In the genomic region with DNA sequence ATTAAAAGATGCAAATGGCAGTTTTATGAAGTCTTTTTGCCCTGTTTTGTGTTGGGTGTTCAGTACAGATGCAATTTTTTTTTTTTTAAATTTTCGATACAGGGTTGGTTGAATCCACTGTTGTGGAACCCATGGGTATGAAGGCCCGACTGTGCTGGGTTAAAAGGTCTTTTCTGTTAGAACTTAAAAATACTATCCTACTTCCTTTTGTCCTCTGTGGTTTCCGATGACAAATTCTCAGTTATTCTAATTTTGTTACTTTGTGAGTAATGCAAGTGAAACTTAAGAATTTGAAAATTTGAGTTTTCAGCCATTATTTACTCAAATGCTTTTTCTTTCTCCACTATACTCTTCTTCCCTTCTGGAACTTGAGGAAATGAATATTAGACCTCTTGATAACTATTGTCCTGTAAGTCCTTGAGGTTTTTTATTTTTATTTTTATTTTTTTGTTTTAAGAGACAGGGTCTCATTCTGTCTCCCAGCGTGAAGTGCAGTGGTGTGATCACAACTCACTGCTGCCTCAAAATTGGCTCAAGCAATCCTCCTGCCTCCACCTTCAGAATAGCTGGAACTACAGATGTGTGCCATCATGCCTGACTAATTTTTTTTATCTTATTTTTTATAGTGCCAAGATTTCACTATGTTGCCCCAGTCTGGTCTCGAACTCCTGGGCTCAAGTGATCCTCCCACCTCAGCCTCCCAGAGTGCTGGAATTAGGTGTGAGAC, we compare ENCODE assay signal across 9 cellular contexts.
DNase-seq lines count a peak whose midpoint lies in the region; ATAC-seq, FAIRE-seq and TF ChIP-seq lines count a peak whose summit lies in the region.
"Had no signal": no experiment of that assay in that cellular context is flagged by ENCODE, and none has a peak within 500 bp of the region (broad histone marks: within the 10 kb centered on the region; RNA-seq: fewer than 3 reads in every experiment).

No MANE protein-coding gene starts in this region.

- H3K27me3 ChIP-seq in HepG2 (ENCODE audit: control insufficient read depth in 1 of 2, insufficient read depth in 2 of 2, low read length in 2 of 2) (no peaks in the 10 kb centered on the region), right lobe of liver (no peaks in the 10 kb centered on the region), left lung (no peaks in the 10 kb centered on the region), gastroesophageal sphincter (no peaks in the 10 kb centered on the region)

- H3K36me3 Mint-ChIP-seq in stimulated activated naive CD8-positive, alpha-beta T cell treated with anti-CD3 and anti-CD28 coated beads, Interleukin-15, Interleukin-2, amounts not matched to agents 100 ng/mL and 50 ng/mL, for 24 hours (ENCODE audit: low read depth) = peaks cover 68% of the 10 kb centered on the region

- no peaks in the 10 kb centered on the region for H3K27me3 Mint-ChIP-seq in stimulated activated naive CD8-positive, alpha-beta T cell treated with anti-CD3 and anti-CD28 coated beads, Interleukin-15, Interleukin-2, amounts not matched to agents 100 ng/mL and 50 ng/mL, for 24 hours

- H4K20me1 ChIP-seq in HepG2 (ENCODE audit: insufficient read depth, low read length) = no peaks in the 10 kb centered on the region

- TF ChIP-seq CTCF in HepG2 (CRISPR knock-in tag; IDR thresholded peaks at IDR 0.05) (no peak), right lobe of liver (IDR thresholded peaks at IDR 0.05) (no peak), left lung (IDR thresholded peaks at IDR 0.05) (no peak), gastroesophageal sphincter (IDR thresholded peaks at IDR 0.05) (no peak)

- H3K27ac Mint-ChIP-seq in stimulated activated naive CD8-positive, alpha-beta T cell treated with anti-CD3 and anti-CD28 coated beads, Interleukin-15, Interleukin-2, amounts not matched to agents 100 ng/mL and 50 ng/mL, for 24 hours = peak overlapping the region; percentile 88

- BruUV-seq in HepG2 (replicated peaks; lab: Mats Ljungman, UMichigan) = no TSS peak

- no peak for DNase-seq in HepG2 (ENCODE audit: low spot score)
- no peak for DNase-seq in right lobe of liver
- peak; percentile 78 for DNase-seq in SIG-M5 treated with dmso at 0.1 percent for 504 hours (lab: John Stamatoyannopoulos, UW; ENCODE audit: unreplicated experiment)
- no peak for DNase-seq in DMS79 treated with DMSO at 0.1 percent for 48 hours (lab: John Stamatoyannopoulos, UW)
- no peak for DNase-seq in left lung
- DNase-seq: NK-92 treated with Interleukin-12 subunit alpha and Interleukin-12 subunit beta, amount 100 ng/mL, for 24 hours had no signal

- H3K9ac ChIP-seq in HepG2 (ENCODE audit: insufficient read depth, low read depth, low read length) = no peak overlapping the region

- H3K9me3 ChIP-seq in HepG2 (ENCODE audit: low read length) (no peaks in the 10 kb centered on the region), right lobe of liver (no peaks in the 10 kb centered on the region), left lung (no peaks in the 10 kb centered on the region), gastroesophageal sphincter (no peaks in the 10 kb centered on the region)

- H3K9me3 Mint-ChIP-seq in stimulated activated naive CD8-positive, alpha-beta T cell treated with anti-CD3 and anti-CD28 coated beads, Interleukin-15, Interleukin-2, amounts not matched to agents 100 ng/mL and 50 ng/mL, for 24 hours = no peaks in the 10 kb centered on the region

- H3K27ac ChIP-seq in HepG2 (ENCODE audit: extremely low read length, insufficient read depth, low read length) (no peak overlapping the region), right lobe of liver (no peak overlapping the region), left lung (peak overlapping the region in 1 of 2 donors; percentile 41), gastroesophageal sphincter (no peak overlapping the region)

- H3K4me3 Mint-ChIP-seq in stimulated activated naive CD8-positive, alpha-beta T cell treated with anti-CD3 and anti-CD28 coated beads, Interleukin-15, Interleukin-2, amounts not matched to agents 100 ng/mL and 50 ng/mL, for 24 hours = peak overlapping the region; percentile 74

- H3K79me2 ChIP-seq in HepG2 (ENCODE audit: insufficient read depth, low read length) = no peaks in the 10 kb centered on the region

- FAIRE-seq in HepG2 (lab: Jason Lieb, UNC) = no peak

- H3K4me3 ChIP-seq in HepG2 (replicated peaks in 1 of 3; ENCODE audit: insufficient read depth in 1 of 3, low read depth in 2 of 3, low read length in 3 of 3) (no peak overlapping the region), right lobe of liver (no peak overlapping the region), left lung (no peak overlapping the region), gastroesophageal sphincter (no peak overlapping the region)

- CTCF ChIA-PET in HepG2 (lab: Yijun Ruan, JAX; ENCODE audit: low intra/inter-chr PET ratio, low total read pairs) = no interaction called here

- POLR2A ChIA-PET in HepG2 (lab: Yijun Ruan, JAX) = no interaction called here

- no peak overlapping the region for H2AFZ ChIP-seq in HepG2 (ENCODE audit: low read length)

- TF ChIP-seq POLR2A in HepG2 (IDR thresholded peaks at IDR 0.05; ENCODE audit: insufficient read depth in 1 of 2, low read depth in 2 of 2, low read length in 2 of 2) = no peak
- no peak for TF ChIP-seq POLR2A in right lobe of liver (IDR thresholded peaks at IDR 0.05)
- no peak for TF ChIP-seq POLR2A in gastroesophageal sphincter (IDR thresholded peaks at IDR 0.05)

- ATAC-seq in HepG2 = no peak
- no peak for ATAC-seq in right lobe of liver
- ATAC-seq in HG02885 (IDR thresholded peaks at IDR 0.05; ENCODE audit: poor library complexity, unreplicated experiment) = peak; percentile 82
- ATAC-seq in left lung = no peak
- ATAC-seq in gastroesophageal sphincter = no peak

- TF ChIP-seq EP300 in HepG2 (IDR thresholded peaks at IDR 0.05; ENCODE audit: low read depth in 2 of 2, low read length in 2 of 2) (no peak), HepG2 (CRISPR knock-in tag; IDR thresholded peaks at IDR 0.05; ENCODE audit: borderline replicate concordance) (no peak), gastroesophageal sphincter (IDR thresholded peaks at IDR 0.05) (no peak)

- H3K36me3 ChIP-seq in HepG2 (replicated peaks in 1 of 2; ENCODE audit: control insufficient read depth in 1 of 2, insufficient read depth in 2 of 2, low read length in 2 of 2) (peaks cover 1 to 3% of the 10 kb centered on the region in 2 experiments; a peak in 2 of 5 replicates), right lobe of liver (no peaks in the 10 kb centered on the region), left lung (peaks cover 0 to 14% of the 10 kb centered on the region in 2 donors), gastroesophageal sphincter (peaks cover 0 to 17% of the 10 kb centered on the region in 2 donors)

- in situ Hi-C loops in HepG2 (cut with HindIII; ENCODE audit: extremely low pct_ligation_motif_present, low pct_unique_long_range_greater_than_20kb) = no loop called here

- no peak overlapping the region for H3K4me2 ChIP-seq in HepG2 (ENCODE audit: low read depth, low read length)

- H3K4me1 ChIP-seq in HepG2 (ENCODE audit: insufficient read depth, low read length) (no peaks in the 10 kb centered on the region), right lobe of liver (peaks cover 0 to 13% (median 0%) of the 10 kb centered on the region in 4 donors), left lung (no peaks in the 10 kb centered on the region), gastroesophageal sphincter (no peaks in the 10 kb centered on the region)

- no peak for TF ChIP-seq RAD21 in HepG2 (CRISPR knock-in tag; IDR thresholded peaks at IDR 0.05)

- 95% methylated on average over 5 of the region's 5 CpGs for WGBS in HepG2 (ENCODE audit: low lambda C conversion rate)
- 75% methylated on average over 5 of the region's 5 CpGs for whole genome bisulfite sequencing in right lobe of liver (ENCODE audit: insufficient coverage, low coverage, low lambda C conversion rate, missing lambda C conversion rate)
- WGBS in gastroesophageal sphincter (ENCODE audit: low coverage in 1 of 2), 2 donors = 86 to 87% methylated on average over 5 of the region's 5 CpGs

- peaks cover 73% of the 10 kb centered on the region for H3K4me1 Mint-ChIP-seq in stimulated activated naive CD8-positive, alpha-beta T cell treated with anti-CD3 and anti-CD28 coated beads, Interleukin-15, Interleukin-2, amounts not matched to agents 100 ng/mL and 50 ng/mL, for 24 hours (ENCODE audit: low read depth)

- intact Hi-C loops in HepG2 (cut with micrococcal nuclease; ENCODE audit: unreplicated experiment) (no loop called here), right lobe of liver (cut with DNase I) (no loop called here), left lung (cut with DNase I) (no loop called here)

TF ChIP-seq in HepG2, 621 proteins besides CTCF, POLR2A, EP300 and RAD21:
- peak; percentile 36 for TF ChIP-seq PCBP2 (optimal IDR thresholded peaks at IDR 0.05; ENCODE audit: low read depth, low read length, poor library complexity, severe bottlenecking)
- TF ChIP-seq ZBTB7A (CRISPR knock-in tag; IDR thresholded peaks at IDR 0.05) = no peak
